Comparison of ENCODE assay signal across 9 cellular contexts in the genomic region with DNA sequence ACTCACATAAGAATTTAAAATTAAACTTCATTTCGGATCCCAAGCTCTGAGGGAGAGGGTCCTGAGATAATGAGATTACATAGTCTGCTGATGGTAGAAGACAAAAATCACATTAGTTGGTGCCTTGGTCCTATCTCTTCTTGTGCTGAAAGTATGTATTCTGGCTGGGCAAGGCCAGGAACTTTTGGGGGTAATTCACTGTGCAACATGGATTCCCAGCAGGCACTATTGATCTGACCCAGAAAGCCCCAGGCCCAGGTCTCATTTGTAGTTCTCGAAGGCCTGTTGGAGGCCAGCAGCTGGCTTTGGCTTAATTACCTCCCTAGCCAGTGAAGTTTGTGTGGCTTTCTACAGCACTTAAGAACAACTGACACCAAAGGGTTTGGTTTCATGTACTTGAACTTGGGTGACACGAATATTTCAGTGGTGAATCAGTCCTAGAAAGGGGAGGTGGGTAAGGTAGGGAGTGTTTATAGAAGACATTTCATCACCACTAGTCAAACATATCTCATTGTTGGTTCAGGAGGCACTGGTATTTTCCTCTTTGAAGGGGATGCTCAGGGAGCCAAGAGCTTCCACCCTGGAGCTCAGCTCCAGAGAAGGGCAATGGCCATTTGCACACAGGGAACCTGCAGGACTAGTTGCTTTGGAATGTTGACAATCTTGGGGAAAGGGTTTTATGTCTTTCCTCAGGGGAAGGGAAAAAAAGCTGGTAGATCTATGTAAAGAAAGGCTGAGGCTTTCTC.
DNase-seq lines count a peak whose midpoint lies in the region; ATAC-seq and TF ChIP-seq lines count a peak whose summit lies in the region.
"Had no signal": no experiment of that assay in that cellular context is flagged by ENCODE, and none has a peak within 500 bp of the region (broad histone marks: within the 10 kb centered on the region; RNA-seq: fewer than 3 reads in every experiment).

No MANE protein-coding gene starts in this region.

- H3K9me3 Mint-ChIP-seq in HFFc6, result no peaks in the 10 kb centered on the region
- H3K9me3 Mint-ChIP-seq in stimulated activated naive CD8-positive, alpha-beta T cell treated with anti-CD3 and anti-CD28 coated beads, Interleukin-15, amount 100 ng/mL, for 72 hours, result no peaks in the 10 kb centered on the region

- H3K4me1 ChIP-seq in RWPE2 (ENCODE audit: insufficient read depth, poor library complexity, severe bottlenecking) (peaks cover 17% of the 10 kb centered on the region), smooth muscle cell (ENCODE audit: low read depth) (no peaks in the 10 kb centered on the region)

- DNase-seq in HFFc6 (peak; percentile 92), RWPE2 (ENCODE audit: low spot score) (no peak), fibroblast of the aortic adventitia (ENCODE audit: low read depth) (peak; percentile 83), smooth muscle cell (lab: John Stamatoyannopoulos, UW; ENCODE audit: unreplicated experiment) (no peak), SKM-1 treated with dmso at 0.1 percent for 144 hours (lab: John Stamatoyannopoulos, UW; ENCODE audit: unreplicated experiment) (no peak)
- DNase-seq in stimulated activated CD4-positive, alpha-beta T cell treated with anti-CD3 and anti-CD28 coated beads, Interleukin-4, amount 100 ng/mL, for 4 hours, result no peak
- no peak for DNase-seq in stimulated activated naive CD8-positive, alpha-beta T cell treated with anti-CD3 and anti-CD28 coated beads, Interleukin-15, amount 100 ng/mL, for 72 hours
- DNase-seq: stimulated activated naive CD8-positive, alpha-beta T cell treated with anti-CD3 and anti-CD28 coated beads, Interleukin-15, Interleukin-2, amounts not matched to agents 100 U/mL and 50 U/mL, for 24 hours had no signal

- H3F3A ChIP-seq in smooth muscle cell (ENCODE audit: low read depth), result no peaks in the 10 kb centered on the region

- H3K36me3 Mint-ChIP-seq in HFFc6 (ENCODE audit: low read depth), result no peaks in the 10 kb centered on the region

- H2AFZ ChIP-seq in smooth muscle cell (ENCODE audit: low read depth), result no peak overlapping the region

- no peaks in the 10 kb centered on the region for H3K36me3 ChIP-seq in RWPE2 (ENCODE audit: low read depth)
- no peaks in the 10 kb centered on the region for H3K36me3 ChIP-seq in smooth muscle cell (ENCODE audit: low read depth)

- no peaks in the 10 kb centered on the region for H4K20me1 ChIP-seq in smooth muscle cell (ENCODE audit: low read depth)

- peak overlapping the region; percentile 79 for H3K27ac Mint-ChIP-seq in HFFc6
- no peak overlapping the region for H3K27ac Mint-ChIP-seq in stimulated activated naive CD8-positive, alpha-beta T cell treated with anti-CD3 and anti-CD28 coated beads, Interleukin-15, amount 100 ng/mL, for 72 hours

- H3K27me3 Mint-ChIP-seq in HFFc6 (ENCODE audit: insufficient read depth), result no peaks in the 10 kb centered on the region
- H3K27me3 Mint-ChIP-seq in stimulated activated naive CD8-positive, alpha-beta T cell treated with anti-CD3 and anti-CD28 coated beads, Interleukin-15, amount 100 ng/mL, for 72 hours, result peaks cover 7% of the 10 kb centered on the region

- no peaks in the 10 kb centered on the region for H3K27me3 ChIP-seq in RWPE2 (ENCODE audit: insufficient read depth, poor library complexity, severe bottlenecking)
- no peaks in the 10 kb centered on the region for H3K27me3 ChIP-seq in smooth muscle cell (ENCODE audit: low read depth)

- peak overlapping the region; percentile 43 for H3K4me3 Mint-ChIP-seq in HFFc6
- no peak overlapping the region for H3K4me3 Mint-ChIP-seq in stimulated activated naive CD8-positive, alpha-beta T cell treated with anti-CD3 and anti-CD28 coated beads, Interleukin-15, amount 100 ng/mL, for 72 hours

- no peak overlapping the region for H3K4me2 ChIP-seq in smooth muscle cell

- 66% methylated on average over 3 of the region's 3 CpGs for WGBS in smooth muscle cell (ENCODE audit: low lambda C conversion rate)

- H3K79me2 ChIP-seq in smooth muscle cell (ENCODE audit: low read depth), result no peaks in the 10 kb centered on the region

- H3K4me1 Mint-ChIP-seq in HFFc6 (ENCODE audit: low read depth), result peaks cover 60% of the 10 kb centered on the region
- H3K4me1 Mint-ChIP-seq in stimulated activated naive CD8-positive, alpha-beta T cell treated with anti-CD3 and anti-CD28 coated beads, Interleukin-15, amount 100 ng/mL, for 72 hours, result no peaks in the 10 kb centered on the region

- H3K4me3 ChIP-seq in RWPE2 (ENCODE audit: severe bottlenecking), result no peak overlapping the region
- no peak overlapping the region for H3K4me3 ChIP-seq in fibroblast of the aortic adventitia (ENCODE audit: low read depth, low read length)
- H3K4me3 ChIP-seq in smooth muscle cell, result no peak overlapping the region

- H3K9me3 ChIP-seq in RWPE2 (ENCODE audit: severe bottlenecking) (no peaks in the 10 kb centered on the region), smooth muscle cell (replicated peaks; ENCODE audit: low read depth) (no peaks in the 10 kb centered on the region)

- peak; percentile 97 for ATAC-seq in RWPE2 (ENCODE audit: low read depth)
- no peak for ATAC-seq in stimulated activated naive CD8-positive, alpha-beta T cell treated with anti-CD3 and anti-CD28 coated beads, Interleukin-15, amount 100 ng/mL, for 72 hours
- ATAC-seq: stimulated activated naive CD8-positive, alpha-beta T cell treated with anti-CD3 and anti-CD28 coated beads, Interleukin-15, Interleukin-2, amounts not matched to agents 100 U/mL and 50 U/mL, for 24 hours had no signal

- TF ChIP-seq CTCF in HFFc6 (IDR thresholded peaks at IDR 0.05) (no peak), RWPE2 (IDR thresholded peaks at IDR 0.05; ENCODE audit: poor library complexity, severe bottlenecking) (no peak), fibroblast of the aortic adventitia (IDR thresholded peaks at IDR 0.05; ENCODE audit: insufficient read depth, low read length) (no peak), smooth muscle cell (IDR thresholded peaks at IDR 0.05; ENCODE audit: borderline replicate concordance, insufficient read depth, poor library complexity, severe bottlenecking) (no peak)

- no peak overlapping the region for H3K9ac ChIP-seq in smooth muscle cell (ENCODE audit: low read depth)

- H3K27ac ChIP-seq in RWPE2 (ENCODE audit: poor library complexity, severe bottlenecking) (peak overlapping the region; percentile 78), smooth muscle cell (ENCODE audit: low read depth) (peak overlapping the region; percentile 37)
- H3K27ac ChIP-seq: HL-60 had no signal

Comparison
In these comparisons a context has a peak if more than half of its experiments do, and no peak if none do; other contexts are left out.
1. DNase-seq: peak in HFFc6 (single experiment) and fibroblast of the aortic adventitia (single experiment); none in RWPE2 (single experiment), smooth muscle cell (single experiment), SKM-1 treated with dmso at 0.1 percent for 144 hours (single experiment), stimulated activated CD4-positive, alpha-beta T cell treated with anti-CD3 and anti-CD28 coated beads, Interleukin-4, amount 100 ng/mL, for 4 hours (0 of 2) and stimulated activated naive CD8-positive, alpha-beta T cell treated with anti-CD3 and anti-CD28 coated beads, Interleukin-15, amount 100 ng/mL, for 72 hours (0 of 2).